Comparison of ENCODE assay signal across 9 cellular contexts in genomic region chr1:61301824-61302652, GRCh38.
A peak's percentile ranks its signal among the peaks of the same experiment; 100 is the strongest.
DNase-seq lines count a peak whose midpoint lies in the region; ATAC-seq lines count a peak whose summit lies in the region.
"Had no signal": no experiment of that assay in that cellular context is flagged by ENCODE, and none has a peak within 500 bp of the region (broad histone marks: within the 10 kb centered on the region; RNA-seq: fewer than 3 reads in every experiment).

No MANE protein-coding gene starts in this region.

- H3K27me3 Mint-ChIP-seq in central memory CD8-positive, alpha-beta T cell, result no peaks in the 10 kb centered on the region
- H3K27me3 Mint-ChIP-seq: brain had no signal

- H3K36me3 Mint-ChIP-seq in central memory CD8-positive, alpha-beta T cell (ENCODE audit: insufficient read depth), result no peaks in the 10 kb centered on the region

- H3K4me3 Mint-ChIP-seq in central memory CD8-positive, alpha-beta T cell, result no peak overlapping the region
- H3K4me3 Mint-ChIP-seq: brain had no signal

- DNase-seq in GM03348 (ENCODE audit: low spot score) (peak; percentile 40), myocyte (ENCODE audit: low read depth) (peak; percentile 23), GM19238 (ENCODE audit: insufficient read length, low spot score) (no peak), mesenteric fat pad (ENCODE audit: low spot score) (no peak), H4 (ENCODE audit: low spot score) (no peak)
- DNase-seq in central memory CD8-positive, alpha-beta T cell (ENCODE audit: low spot score in 2 of 2), result no peak
- DNase-seq in activated CD4-positive, CD25-positive, alpha-beta regulatory T cell (lab: John Stamatoyannopoulos, UW), result no peak

- H3K9me3 Mint-ChIP-seq in central memory CD8-positive, alpha-beta T cell, result no peaks in the 10 kb centered on the region
- H3K9me3 Mint-ChIP-seq: brain had no signal

- H3K27ac Mint-ChIP-seq in central memory CD8-positive, alpha-beta T cell (ENCODE audit: low read depth), result no peak overlapping the region

- H3K4me1 Mint-ChIP-seq in central memory CD8-positive, alpha-beta T cell, result no peaks in the 10 kb centered on the region

- ATAC-seq in HG03039 (IDR thresholded peaks at IDR 0.05; ENCODE audit: unreplicated experiment), result peak; percentile 71
- peak; percentile 24 for ATAC-seq in central memory CD8-positive, alpha-beta T cell (replicated peaks; ENCODE audit: extremely low read depth, poor library complexity, severe bottlenecking)

Comparison
In these comparisons a context has a peak if more than half of its experiments do, and no peak if none do; other contexts are left out.
1. DNase-seq: peak in GM03348 (single experiment) and myocyte (single experiment); none in central memory CD8-positive, alpha-beta T cell (0 of 2), GM19238 (single experiment), activated CD4-positive, CD25-positive, alpha-beta regulatory T cell (0 of 4), mesenteric fat pad (single experiment) and H4 (single experiment).